Comparison of ENCODE assay signal across 19 cellular contexts in the genomic region with DNA sequence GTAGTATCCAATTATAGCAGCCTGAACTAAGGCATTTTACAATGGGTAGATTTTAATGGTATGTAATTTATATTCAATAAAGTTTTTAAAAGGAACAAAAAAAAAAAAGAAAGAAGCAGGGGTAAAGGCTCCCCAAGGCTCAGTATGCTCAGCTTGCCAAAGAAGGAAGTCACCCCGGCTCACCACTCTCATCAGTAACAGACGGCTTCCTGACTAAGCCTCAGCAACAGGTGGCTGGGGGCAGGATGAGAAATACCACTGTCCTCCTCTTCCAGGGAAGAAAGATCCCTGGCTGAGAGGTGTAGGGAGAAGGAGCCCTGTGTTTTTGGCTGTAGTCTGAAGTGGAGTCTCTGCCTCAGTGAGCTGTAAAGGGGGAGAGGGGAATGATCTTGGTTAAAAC.
A peak's percentile ranks its signal among the peaks of the same experiment; 100 is the strongest.
DNase-seq lines count a peak whose midpoint lies in the region; TF ChIP-seq lines count a peak whose summit lies in the region.
"Had no signal": no experiment of that assay in that cellular context is flagged by ENCODE, and none has a peak within 500 bp of the region (broad histone marks: within the 10 kb centered on the region; RNA-seq: fewer than 3 reads in every experiment).

No MANE protein-coding gene starts in this region.

- H3K4me3 ChIP-seq in NB4 (ENCODE audit: low read depth, low read length) = no peak overlapping the region
- H3K4me3 ChIP-seq in WERI-Rb-1 (ENCODE audit: low read depth, low read length) = no peak overlapping the region
- no peak overlapping the region for H3K4me3 ChIP-seq in right atrium auricular region
- H3K4me3 ChIP-seq in OCI-LY7 (ENCODE audit: low read depth, low read length, poor library complexity, severe bottlenecking) = no peak overlapping the region

- H3K4me2 ChIP-seq in OCI-LY7 (ENCODE audit: low read length) = no peak overlapping the region

- H3K27ac ChIP-seq in WERI-Rb-1 (no peak overlapping the region), right atrium auricular region (no peak overlapping the region), OCI-LY7 (ENCODE audit: low read depth, low read length, poor library complexity, severe bottlenecking) (no peak overlapping the region)
- H3K27ac ChIP-seq: 22Rv1, RWPE1 had no signal

- H3K79me2 ChIP-seq in OCI-LY7 (ENCODE audit: insufficient read depth, low read depth, low read length) = no peaks in the 10 kb centered on the region

- peak; percentile 43 for DNase-seq in DMS 273 (lab: John Stamatoyannopoulos, UW; ENCODE audit: unreplicated experiment)
- DNase-seq in DMS 273 treated with DMSO at 0.1 percent for 48 hours (lab: John Stamatoyannopoulos, UW) = no peak
- peak; percentile 21 for DNase-seq in NB4 (ENCODE audit: low read depth)
- peak; percentile 64 for DNase-seq in WERI-Rb-1
- DNase-seq in NCI-H1930 (lab: John Stamatoyannopoulos, UW) = no peak
- DNase-seq in 8988T = no peak
- no peak for DNase-seq in right atrium auricular region (ENCODE audit: low spot score)
- no peak for DNase-seq in OCI-LY7 (ENCODE audit: low spot score)
- DNase-seq: BE2C; CD4-positive, alpha-beta memory T cell; NCI-H1048; NCI-H1436; NCI-H2029; NCI-H345; NCI-H748 treated with DMSO at 0.1 percent for 48 hours; PC-3; SW 1271 had no signal

- no peaks in the 10 kb centered on the region for H3K9me2 ChIP-seq in OCI-LY7 (ENCODE audit: insufficient read depth, low read length)

- H3K36me3 ChIP-seq in WERI-Rb-1 (no peaks in the 10 kb centered on the region), right atrium auricular region (no peaks in the 10 kb centered on the region), OCI-LY7 (ENCODE audit: insufficient read depth, low read length) (no peaks in the 10 kb centered on the region)
- H3K36me3 ChIP-seq: BE2C had no signal

- POLR2A ChIA-PET in OCI-LY7 (lab: Charles Lee) = interaction anchor here (0.7 kb wide), 1 partner anchor 215 kb away, joined by 3 read pairs; no protein-coding TSS in a partner anchor

- CTCF ChIA-PET in OCI-LY7 (lab: Charles Lee; ENCODE audit: unreplicated experiment) = no interaction called here

- no TSS peak for BruUV-seq in OCI-LY7 (replicated peaks; lab: Mats Ljungman, UMichigan)

- intact Hi-C loops in OCI-LY7 (cut with micrococcal nuclease; ENCODE audit: unreplicated experiment) = no loop called here

- TF ChIP-seq POLR2A in NB4 (IDR thresholded peaks at IDR 0.05; ENCODE audit: extremely low read depth, insufficient read length) = no peak

- no peaks in the 10 kb centered on the region for H4K20me1 ChIP-seq in OCI-LY7 (ENCODE audit: insufficient read depth, low read length)

- H2AFZ ChIP-seq in OCI-LY7 (ENCODE audit: low read length) = no peak overlapping the region

- peaks cover 20% of the 10 kb centered on the region for H3K9me3 ChIP-seq in WERI-Rb-1 (ENCODE audit: severe bottlenecking)
- peaks cover 0 to 20% of the 10 kb centered on the region in 2 donors for H3K9me3 ChIP-seq in right atrium auricular region
- H3K9me3 ChIP-seq in OCI-LY7 (ENCODE audit: low read length) = peaks cover 6% of the 10 kb centered on the region; the same call in 1 of the 2 replicates
- H3K9me3 ChIP-seq: BE2C had no signal

- peaks cover 2% of the 10 kb centered on the region for H3K27me3 ChIP-seq in WERI-Rb-1 (ENCODE audit: insufficient read depth, low read depth, severe bottlenecking)
- H3K27me3 ChIP-seq in right atrium auricular region = no peaks in the 10 kb centered on the region

- H3K4me1 ChIP-seq in right atrium auricular region = no peaks in the 10 kb centered on the region
- H3K4me1 ChIP-seq in OCI-LY7 (ENCODE audit: insufficient read depth, low read length, poor library complexity, severe bottlenecking) = no peaks in the 10 kb centered on the region
- H3K4me1 ChIP-seq: BE2C had no signal

- TF ChIP-seq CTCF in NB4 (IDR thresholded peaks at IDR 0.05; ENCODE audit: low read depth, low read length) (no peak), WERI-Rb-1 (IDR thresholded peaks at IDR 0.05; ENCODE audit: low read depth, low read length) (no peak), right atrium auricular region (IDR thresholded peaks at IDR 0.05) (no peak), OCI-LY7 (conservative IDR thresholded peaks at IDR 0.05; ENCODE audit: low read length) (no peak)

Comparison
In these comparisons a context has a peak if more than half of its experiments do, and no peak if none do; other contexts are left out.
1. DNase-seq: peak in DMS 273 (single experiment), NB4 (single experiment) and WERI-Rb-1 (single experiment); none in DMS 273 treated with DMSO at 0.1 percent for 48 hours (single experiment), NCI-H1930 (0 of 2), 8988T (single experiment), right atrium auricular region (single experiment) and OCI-LY7 (single experiment).